Comparison of ENCODE assay signal across 21 cellular contexts in genomic region chr21:40507978-40508377, GRCh38.
A peak's percentile ranks its signal among the peaks of the same experiment; 100 is the strongest.
DNase-seq lines count a peak whose midpoint lies in the region; ATAC-seq and TF ChIP-seq lines count a peak whose summit lies in the region.
"Had no signal": no experiment of that assay in that cellular context is flagged by ENCODE, and none has a peak within 500 bp of the region (broad histone marks: within the 10 kb centered on the region; RNA-seq: fewer than 3 reads in every experiment).

No MANE protein-coding gene starts in this region.

- no peak for TF ChIP-seq CTCF in AG09309 (IDR thresholded peaks at IDR 0.05; ENCODE audit: control insufficient read depth, insufficient read depth, low read depth, low read length, missing control alignments)
- no peak for TF ChIP-seq CTCF in HFFc6 (IDR thresholded peaks at IDR 0.05)
- TF ChIP-seq CTCF in right atrium auricular region (IDR thresholded peaks at IDR 0.05) = no peak

- peaks cover 36% of the 10 kb centered on the region for H3K4me1 Mint-ChIP-seq in HFFc6 (ENCODE audit: low read depth)
- no peaks in the 10 kb centered on the region for H3K4me1 Mint-ChIP-seq in T-helper 17 cell
- H3K4me1 Mint-ChIP-seq: GM23338 had no signal

- no peaks in the 10 kb centered on the region for H3K36me3 ChIP-seq in right atrium auricular region
- H3K36me3 ChIP-seq: neutrophil, SJCRH30 had no signal

- no peaks in the 10 kb centered on the region for H3K4me1 ChIP-seq in right atrium auricular region
- H3K4me1 ChIP-seq: SJCRH30, testis had no signal

- H3K27me3 Mint-ChIP-seq in HFFc6 (ENCODE audit: insufficient read depth) = no peaks in the 10 kb centered on the region
- no peaks in the 10 kb centered on the region for H3K27me3 Mint-ChIP-seq in T-helper 17 cell

- ATAC-seq in left lobe of liver (peak; percentile 52), GM21526 (IDR thresholded peaks at IDR 0.05; ENCODE audit: low FRiP score, unreplicated experiment) (no peak), T-helper 17 cell (no peak), left colon (no peak)
- ATAC-seq: esophagus mucosa, GM23338 had no signal

- no peak overlapping the region for H3K27ac ChIP-seq in right atrium auricular region
- H3K27ac ChIP-seq: neutrophil, SJCRH30, testis had no signal

- DNase-seq in AG09309 (ENCODE audit: low read depth) (peak; percentile 17), HFFc6 (peak; percentile 64), astrocyte of the hippocampus (ENCODE audit: low read depth, low spot score) (peak; percentile 45), left lobe of liver (ENCODE audit: low spot score) (no peak), right atrium auricular region (ENCODE audit: low spot score) (no peak), T-helper 17 cell (no peak), left colon (no peak)
- DNase-seq: activated CD4-positive, alpha-beta T cell treated with anti-CD3 and anti-CD28 coated beads for 1 hour; AML-193; central memory CD4-positive, alpha-beta T cell; COR-L47; NCI-H1417 treated with DMSO at 0.1 percent for 48 hours; NCI-H524; SJCRH30; stimulated activated CD4-positive, alpha-beta T cell treated with anti-CD3 and anti-CD28 coated beads, Interleukin-12 subunit alpha, Interleukin-12 subunit beta, amount 100 ng/mL, for 4 hours; T-helper 9 cell; testis had no signal

- H3K4me3 Mint-ChIP-seq in HFFc6 (no peak overlapping the region), T-helper 17 cell (no peak overlapping the region)
- H3K4me3 Mint-ChIP-seq: GM23338 had no signal

- intact Hi-C loops in left colon (cut with DNase I, micrococcal nuclease) = no loop called here

- peaks cover 13% of the 10 kb centered on the region for H3K9me3 Mint-ChIP-seq in HFFc6

- H3K4me3 ChIP-seq in AG09309 (ENCODE audit: control insufficient read depth, low read depth, low read length) = no peak overlapping the region
- no peak overlapping the region for H3K4me3 ChIP-seq in right atrium auricular region
- H3K4me3 ChIP-seq: GM23338, SJCRH30, testis had no signal

- H3K36me3 Mint-ChIP-seq in HFFc6 (ENCODE audit: low read depth) (no peaks in the 10 kb centered on the region), T-helper 17 cell (ENCODE audit: low read depth) (no peaks in the 10 kb centered on the region)

- H3K9me3 ChIP-seq in right atrium auricular region (no peaks in the 10 kb centered on the region), T-helper 17 cell (ENCODE audit: control insufficient read depth, low read length, poor library complexity, severe bottlenecking) (no peaks in the 10 kb centered on the region)
- H3K9me3 ChIP-seq: neutrophil, SJCRH30, testis had no signal

- H3K27me3 ChIP-seq in right atrium auricular region = no peaks in the 10 kb centered on the region
- H3K27me3 ChIP-seq: neutrophil, SJCRH30, testis had no signal

- peak overlapping the region; percentile 39; the same call in 1 of the 2 replicates for H3K27ac Mint-ChIP-seq in HFFc6
- no peak overlapping the region for H3K27ac Mint-ChIP-seq in T-helper 17 cell
- H3K27ac Mint-ChIP-seq: GM23338 had no signal

Comparison
In these comparisons a context has a peak if more than half of its experiments do, and no peak if none do; other contexts are left out.
1. DNase-seq: peak in AG09309 (single experiment), HFFc6 (single experiment) and astrocyte of the hippocampus (single experiment); none in left lobe of liver (single experiment), right atrium auricular region (single experiment), T-helper 17 cell (0 of 3) and left colon (0 of 2).